ENCODE assay signal across 8 cellular contexts in genomic region chr11:65555693-65556231, GRCh38. TPM values are rescaled to one million over a fixed set of nuclear protein-coding genes. Genes with fewer than 3 reads are reported as not detected.
DNase-seq lines count a peak whose midpoint lies in the region; ATAC-seq and TF ChIP-seq lines count a peak whose summit lies in the region.

No MANE protein-coding gene starts in this region.

- H3K36me3 Mint-ChIP-seq in endothelial cell (ENCODE audit: low read depth, unreplicated experiment) = peaks cover 7% of the 10 kb centered on the region

- TF ChIP-seq CTCF in endothelial cell (IDR thresholded peaks at IDR 0.05; ENCODE audit: unreplicated experiment) = no peak
- TF ChIP-seq CTCF in prostate gland (IDR thresholded peaks at IDR 0.05) = no peak

- H3K9me3 Mint-ChIP-seq in endothelial cell (ENCODE audit: unreplicated experiment) = no peaks in the 10 kb centered on the region

- H3K4me3 ChIP-seq in SJSA1 (no peak overlapping the region), prostate gland (no peak overlapping the region), H7 (ENCODE audit: insufficient read depth, low read depth, low read length) (no peak overlapping the region)

- peaks cover 40% of the 10 kb centered on the region for H3K27me3 Mint-ChIP-seq in endothelial cell (ENCODE audit: unreplicated experiment)

- intact Hi-C loops in prostate gland (cut with DNase I) = no loop called here

- H3K4me1 Mint-ChIP-seq in endothelial cell (ENCODE audit: unreplicated experiment) = peaks cover 27% of the 10 kb centered on the region

- ATAC-seq in GM21825 (IDR thresholded peaks at IDR 0.05; ENCODE audit: unreplicated experiment) = no peak

- H3K27ac ChIP-seq in SJSA1 (no peak overlapping the region), prostate gland (peak overlapping the region in 1 of 2 donors; percentile 14)

- H3K4me3 Mint-ChIP-seq in endothelial cell (ENCODE audit: unreplicated experiment) = peak overlapping the region; percentile 63

- H3K9me3 ChIP-seq in SJSA1 (replicated peaks) = no peaks in the 10 kb centered on the region
- H3K9me3 ChIP-seq in prostate gland = no peaks in the 10 kb centered on the region

- H3K4me1 ChIP-seq in SJSA1 (replicated peaks) (peaks cover 66% of the 10 kb centered on the region), prostate gland (replicated peaks) (peaks cover 13% of the 10 kb centered on the region)

- H3K27ac Mint-ChIP-seq in endothelial cell (ENCODE audit: unreplicated experiment) = peak overlapping the region; percentile 80

- H3K36me3 ChIP-seq in SJSA1 = peaks cover 12% of the 10 kb centered on the region
- H3K36me3 ChIP-seq in prostate gland = no peaks in the 10 kb centered on the region
- H3K36me3 ChIP-seq in H7 (replicated peaks; ENCODE audit: control insufficient read depth, insufficient read depth, low read length) = no peaks in the 10 kb centered on the region

- DNase-seq in EL (peak; percentile 95), SJSA1 (ENCODE audit: low read depth in 1 of 2, low spot score in 2 of 2) (peak; percentile 97 to 98), endothelial cell (ENCODE audit: low spot score) (no peak), prostate gland (ENCODE audit: low spot score) (no peak), H7 (no peak), iPS-NIHi7 (ENCODE audit: extremely low spot score) (no peak), NCI-H524 treated with DMSO at 0.1 percent for 48 hours (lab: John Stamatoyannopoulos, UW) (no peak)

- H3K27me3 ChIP-seq in SJSA1 (replicated peaks) (no peaks in the 10 kb centered on the region), prostate gland (replicated peaks; ENCODE audit: insufficient read depth) (no peaks in the 10 kb centered on the region), H7 (ENCODE audit: control insufficient read depth, insufficient read depth, low read length) (peaks cover 22% of the 10 kb centered on the region)

- WGBS in prostate gland = 41% methylated on average over 6 of the region's 6 CpGs

- peak; percentile 27 for TF ChIP-seq POLR2A in prostate gland (IDR thresholded peaks at IDR 0.05)

RNA-seq across cellular contexts. Expression of gene LTBP3, which starts 2.4 kb away (rescaled TPM):
- 22.9 and 52.0 TPM in 2 replicates for total RNA-seq in SJSA1 (2014; rRNA removed; shearing (Covaris generic))
- total RNA-seq in endothelial cell (ENCODE audit: unreplicated experiment) (1.7 TPM), prostate gland (100 to 1,000 TPM; 220 to 234 TPM)
- 3.9 and 5.7 TPM in 2 replicates for total RNA-seq in H7 (2014; rRNA removed; shearing (Covaris generic))

RNA-seq across cellular contexts. Expression of gene ZNRD2, which starts 14.5 kb away (rescaled TPM):
- total RNA-seq in SJSA1 (2014; rRNA removed; shearing (Covaris generic)) = 109 and 111 TPM in 2 replicates
- total RNA-seq in endothelial cell (ENCODE audit: unreplicated experiment) = 37.4 TPM
- 10 to 100 TPM; 72.8 to 98.1 TPM for total RNA-seq in prostate gland
- total RNA-seq in H7 (2014; rRNA removed; shearing (Covaris generic)) = 88.1 and 89.1 TPM in 2 replicates

RNA-seq across cellular contexts. Expression of gene FAM89B, which starts 16.6 kb away (rescaled TPM):
- 35.1 and 64.9 TPM in 2 replicates for total RNA-seq in SJSA1 (2014; rRNA removed; shearing (Covaris generic))
- total RNA-seq in endothelial cell (ENCODE audit: unreplicated experiment) (44.7 TPM), prostate gland (10 to 100 TPM; 68.6 to 92.6 TPM)
- 8.6 and 20.4 TPM in 2 replicates for total RNA-seq in H7 (2014; rRNA removed; shearing (Covaris generic))

RNA-seq across cellular contexts. Expression of gene EHBP1L1, which starts 20.1 kb away (rescaled TPM):
- total RNA-seq in SJSA1 (2014; rRNA removed; shearing (Covaris generic)) = 103 and 107 TPM in 2 replicates
- total RNA-seq in endothelial cell (ENCODE audit: unreplicated experiment) (4.7 TPM), prostate gland (10 to 100 TPM; 68.2 to 98.7 TPM)
- 1.9 and 4.7 TPM in 2 replicates for total RNA-seq in H7 (2014; rRNA removed; shearing (Covaris generic))

RNA-seq across cellular contexts. Expression of gene SCYL1, which starts 30.9 kb away (rescaled TPM):
- 103 and 130 TPM in 2 replicates for total RNA-seq in SJSA1 (2014; rRNA removed; shearing (Covaris generic))
- 99.1 TPM for total RNA-seq in endothelial cell (ENCODE audit: unreplicated experiment)
- total RNA-seq in prostate gland = 100 to 1,000 TPM; 125 to 177 TPM
- total RNA-seq in H7 (2014; rRNA removed; shearing (Covaris generic)) = 70.0 and 72.3 TPM in 2 replicates

Comparison
In these comparisons a context has a peak if more than half of its experiments do, and no peak if none do; other contexts are left out.
1. DNase-seq: peak in EL (single experiment) and SJSA1 (2 of 2); none in endothelial cell (single experiment), prostate gland (single experiment), H7 (single experiment), iPS-NIHi7 (single experiment) and NCI-H524 treated with DMSO at 0.1 percent for 48 hours (single experiment).